17 cellular contexts compared by ENCODE assay signal in the genomic region with DNA sequence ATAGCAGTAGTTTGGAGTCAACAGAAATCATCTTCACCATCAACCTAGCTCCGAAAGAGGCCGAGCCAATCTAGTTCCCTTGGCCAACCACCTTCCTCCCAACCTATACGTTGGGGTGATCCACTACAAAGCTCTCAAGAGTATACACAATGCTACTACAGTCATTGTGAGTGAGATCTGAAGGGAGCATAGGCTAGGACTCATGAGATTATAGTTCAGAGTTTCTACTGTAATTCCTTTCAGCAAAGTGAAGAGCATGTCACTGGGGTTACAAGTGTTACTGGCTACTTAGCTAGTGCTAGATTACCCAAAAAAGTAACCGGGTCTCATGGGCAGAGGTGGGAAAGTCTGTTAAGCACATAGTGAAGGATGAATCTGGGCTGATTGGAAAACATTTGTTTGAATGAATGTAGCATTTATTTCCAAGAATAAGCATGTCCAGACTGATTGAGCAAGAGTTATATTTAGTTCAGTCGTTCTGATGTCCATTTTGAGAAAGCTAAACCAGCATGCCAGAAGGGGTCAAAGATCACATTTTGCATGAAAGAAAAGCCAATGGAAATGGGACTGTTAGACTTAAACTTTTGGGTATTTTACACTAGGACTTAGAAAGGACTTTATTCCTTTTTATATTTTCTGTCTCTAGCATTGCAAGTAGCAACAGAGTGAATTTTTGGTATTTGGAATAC.
"Had no signal": no experiment of that assay in that cellular context is flagged by ENCODE, and none has a peak within 500 bp of the region (broad histone marks: within the 10 kb centered on the region; RNA-seq: fewer than 3 reads in every experiment).

No MANE protein-coding gene starts in this region.

- H3K27me3 ChIP-seq: breast epithelium, esophagus muscularis mucosa, thyroid gland had no signal

- H3K36me3 Mint-ChIP-seq: activated CD8-positive, alpha-beta memory T cell treated with anti-CD3 and anti-CD28 coated beads, Interleukin-2, amount 10 ng/mL, durations not matched to agents 7 days and 5 days; activated naive CD8-positive, alpha-beta T cell; natural killer cell had no signal

- ATAC-seq: activated CD8-positive, alpha-beta memory T cell treated with anti-CD3 and anti-CD28 coated beads, Interleukin-2, amount 10 ng/mL, durations not matched to agents 7 days and 5 days; natural killer cell had no signal

- DNase-seq: activated CD4-positive, alpha-beta T cell treated with anti-CD3 and anti-CD28 coated beads, Interleukin-2, amount 50 U/mL, for 48 hours; activated CD4-positive, CD25-positive, alpha-beta regulatory T cell treated with anti-CD3 and anti-CD28 coated beads, Interleukin-2, amount 50 U/mL, for 72 hours; activated CD8-positive, alpha-beta memory T cell treated with anti-CD3 and anti-CD28 coated beads, Interleukin-2, amount 10 ng/mL, durations not matched to agents 7 days and 5 days; activated effector memory CD4-positive, alpha-beta T cell treated with anti-CD3 and anti-CD28 coated beads, Interleukin-2, amount 50 U/mL, for 16 hours; activated T-cell treated with anti-CD3 and anti-CD28 coated beads, Interleukin-2, amount 50 U/mL, for 24 hours; mammary epithelial cell; natural killer cell; SIG-M5; stimulated activated CD4-positive, alpha-beta T cell treated with anti-CD3 and anti-CD28 coated beads, Interleukin-4, amount 100 ng/mL, for 24 hours; SW 1271; thyroid gland had no signal

- H3K36me3 ChIP-seq: breast epithelium, esophagus muscularis mucosa, prostate gland, thyroid gland had no signal

- H3K4me3 ChIP-seq: breast epithelium, esophagus muscularis mucosa, prostate gland, thyroid gland had no signal

- H3K4me3 Mint-ChIP-seq: activated CD8-positive, alpha-beta memory T cell treated with anti-CD3 and anti-CD28 coated beads, Interleukin-2, amount 10 ng/mL, durations not matched to agents 7 days and 5 days; activated naive CD8-positive, alpha-beta T cell; activated T-cell treated with anti-CD3 and anti-CD28 coated beads, Interleukin-2, amount 50 U/mL, for 24 hours; natural killer cell; stimulated activated naive CD8-positive, alpha-beta T cell treated with anti-CD3 and anti-CD28 coated beads, Interleukin-15, Interleukin-2, amounts not matched to agents 100 ng/mL and 50 ng/mL, for 24 hours; T-helper 2 cell treated with Interferon-gamma antibody and Interleukin-4, amounts not matched to agents 5 μg/mL and 100 μg/mL, for 36 hours had no signal

- H3K9me3 ChIP-seq: breast epithelium, esophagus muscularis mucosa, prostate gland, thyroid gland had no signal

- H3K4me1 Mint-ChIP-seq: activated CD8-positive, alpha-beta memory T cell treated with anti-CD3 and anti-CD28 coated beads, Interleukin-2, amount 10 ng/mL, durations not matched to agents 7 days and 5 days; natural killer cell had no signal

- H3K9me3 Mint-ChIP-seq: natural killer cell; stimulated activated naive CD8-positive, alpha-beta T cell treated with anti-CD3 and anti-CD28 coated beads, Interleukin-15, Interleukin-2, amounts not matched to agents 100 ng/mL and 50 ng/mL, for 24 hours; T-helper 2 cell treated with Interferon-gamma antibody and Interleukin-4, amounts not matched to agents 5 μg/mL and 100 μg/mL, for 36 hours had no signal

- H3K27ac ChIP-seq: esophagus muscularis mucosa, prostate gland, thyroid gland had no signal

- H3K27ac Mint-ChIP-seq: activated CD8-positive, alpha-beta memory T cell treated with anti-CD3 and anti-CD28 coated beads, Interleukin-2, amount 10 ng/mL, durations not matched to agents 7 days and 5 days; activated naive CD8-positive, alpha-beta T cell; activated T-cell treated with anti-CD3 and anti-CD28 coated beads, Interleukin-2, amount 50 U/mL, for 24 hours; natural killer cell; stimulated activated naive CD8-positive, alpha-beta T cell treated with anti-CD3 and anti-CD28 coated beads, Interleukin-15, Interleukin-2, amounts not matched to agents 100 ng/mL and 50 ng/mL, for 24 hours; T-helper 2 cell treated with Interferon-gamma antibody and Interleukin-4, amounts not matched to agents 5 μg/mL and 100 μg/mL, for 36 hours had no signal

- H3K4me1 ChIP-seq: breast epithelium, prostate gland, thyroid gland had no signal
